Comparison of ENCODE assay signal across 15 cellular contexts in genomic region chr3:194375473-194375872, GRCh38. TPM values are rescaled to one million over a fixed set of nuclear protein-coding genes. Genes with fewer than 3 reads are reported as not detected.
A peak's percentile ranks its signal among the peaks of the same experiment; 100 is the strongest.
DNase-seq lines count a peak whose midpoint lies in the region; ATAC-seq, FAIRE-seq and TF ChIP-seq lines count a peak whose summit lies in the region.
"Had no signal": no experiment of that assay in that cellular context is flagged by ENCODE, and none has a peak within 500 bp of the region (broad histone marks: within the 10 kb centered on the region; RNA-seq: fewer than 3 reads in every experiment).

No MANE protein-coding gene starts in this region.

- FAIRE-seq in H54 (lab: Jason Lieb, UNC) (peak; percentile 20), H1 (lab: Jason Lieb, UNC) (no peak)

- H3K27me3 Mint-ChIP-seq in neural progenitor cell (ENCODE audit: insufficient read depth, low read depth): peaks cover 16% of the 10 kb centered on the region
- peaks cover 15% of the 10 kb centered on the region for H3K27me3 Mint-ChIP-seq in activated T-helper 17 cell treated with anti-CD3 and anti-CD28 coated beads, Interleukin-2, amount 50 U/mL, for 72 hours

- H3K23ac ChIP-seq in H1 (ENCODE audit: insufficient read length): no peak overlapping the region

- peak overlapping the region; percentile 82 for H3K27ac Mint-ChIP-seq in neural progenitor cell
- no peak overlapping the region for H3K27ac Mint-ChIP-seq in activated T-helper 17 cell treated with anti-CD3 and anti-CD28 coated beads, Interleukin-2, amount 50 U/mL, for 72 hours
- H3K27ac Mint-ChIP-seq: activated T-helper 1 cell treated with anti-CD3 and anti-CD28 coated beads, Interleukin-12 subunit alpha, Interleukin-12 subunit beta, Interleukin-2, Interleukin-4 antibody, amounts not matched to agents 30 ng/mL and 10 ng/mL and 1 ng/mL, durations not matched to agents 14 hours and 24 hours and 36 hours; CD14-positive monocyte had no signal

- POLR2A ChIA-PET in H1 (lab: Charles Lee; ENCODE audit: partially characterized antibody): interaction anchor here (0.5 to 1.1 kb wide), 3 partner anchors 16 to 182 kb away, joined by 3 read pairs; no protein-coding TSS in a partner anchor

- TF ChIP-seq EP300 in H1 (IDR thresholded peaks at IDR 0.05; ENCODE audit: borderline replicate concordance in 1 of 2, low read depth in 2 of 2, low read length in 2 of 2): no peak

- no peak overlapping the region for H2AK5ac ChIP-seq in H1 (ENCODE audit: low read depth, low read length)

- no peak overlapping the region for H3K56ac ChIP-seq in H1 (replicated peaks; ENCODE audit: insufficient read length, low read depth, low read length)

- H2BK12ac ChIP-seq in H1 (ENCODE audit: low read depth, low read length): peak overlapping the region; percentile 97; the same call in 1 of the 2 replicates

- 51% methylated on average over 4 of the region's 6 CpGs; no CpG with 5 or more reads in 1 of the 2 experiments for WGBS in H1 (ENCODE audit: extremely low coverage in 1 of 2, insufficient coverage in 1 of 2, insufficient read length in 1 of 2, insufficient replicate concordance in 2 of 2, low coverage in 1 of 2, low lambda C conversion rate in 2 of 2, missing lambda C conversion rate in 1 of 2), 2 experiments

- H3K27ac ChIP-seq in H1 (ENCODE audit: low read depth, low read length): no peak overlapping the region
- no peak overlapping the region for H3K27ac ChIP-seq in neural progenitor cell
- H3K27ac ChIP-seq: right atrium auricular region had no signal

- TF ChIP-seq RAD21 in H1 (IDR thresholded peaks at IDR 0.05 in 1 of 2, conservative IDR thresholded peaks at IDR 0.05 in 1 of 2; ENCODE audit: low read depth in 2 of 2, low read length in 2 of 2): no peak

- H3K4ac ChIP-seq in H1 (replicated peaks; ENCODE audit: insufficient read length, low read depth, low read length): no peak overlapping the region

- peak overlapping the region; percentile 26 for H3K18ac ChIP-seq in H1 (ENCODE audit: extremely low read depth, low read length)

- no peak overlapping the region; the same call in 1 of the 2 replicates for H2BK5ac ChIP-seq in H1 (ENCODE audit: low read depth, low read length)

- peak overlapping the region; percentile 96; the same call in 1 of the 2 replicates for H2BK15ac ChIP-seq in H1 (ENCODE audit: low read length)

- no peaks in the 10 kb centered on the region for H3K9me3 Mint-ChIP-seq in neural progenitor cell
- no peaks in the 10 kb centered on the region for H3K9me3 Mint-ChIP-seq in activated T-helper 17 cell treated with anti-CD3 and anti-CD28 coated beads, Interleukin-2, amount 50 U/mL, for 72 hours
- H3K9me3 Mint-ChIP-seq: activated T-helper 1 cell treated with anti-CD3 and anti-CD28 coated beads, Interleukin-12 subunit alpha, Interleukin-12 subunit beta, Interleukin-2, Interleukin-4 antibody, amounts not matched to agents 30 ng/mL and 10 ng/mL and 1 ng/mL, durations not matched to agents 14 hours and 24 hours and 36 hours; mesothelial cell of epicardium had no signal

- peaks cover 44% of the 10 kb centered on the region for H3K4me1 Mint-ChIP-seq in neural progenitor cell
- H3K4me1 Mint-ChIP-seq in activated T-helper 17 cell treated with anti-CD3 and anti-CD28 coated beads, Interleukin-2, amount 50 U/mL, for 72 hours: no peaks in the 10 kb centered on the region
- H3K4me1 Mint-ChIP-seq: CD14-positive monocyte had no signal

- H3K14ac ChIP-seq in H1 (ENCODE audit: insufficient read length): no peak overlapping the region

- no peak overlapping the region for H4K5ac ChIP-seq in H1 (ENCODE audit: insufficient read length, low read depth, low read length)

- H4K20me1 ChIP-seq in H1 (replicated peaks in 1 of 2; ENCODE audit: control insufficient read depth in 1 of 2, insufficient read depth in 2 of 2, low read length in 2 of 2): no peaks in the 10 kb centered on the region
- H4K20me1 ChIP-seq in neural progenitor cell (ENCODE audit: low read depth): no peaks in the 10 kb centered on the region

- H4K8ac ChIP-seq in H1 (ENCODE audit: extremely low read depth, insufficient read depth, low read length): no peak overlapping the region

- no peaks in the 10 kb centered on the region for H3K23me2 ChIP-seq in H1 (ENCODE audit: low read depth, low read length)

- CTCF ChIA-PET in H1 (lab: Charles Lee; ENCODE audit: partially characterized antibody): interaction anchor here (0.9 to 1.8 kb wide), 3 partner anchors 31 to 42 kb away, joined by 3 to 8 read pairs (median 5); no protein-coding TSS in a partner anchor

- H3K4me2 ChIP-seq in H1 (ENCODE audit: insufficient read depth in 1 of 2, low read depth in 2 of 2, low read length in 2 of 2): peak overlapping the region; percentile 16 to 33
- H3K4me2 ChIP-seq in neural progenitor cell: peak overlapping the region; percentile 59

- no peaks in the 10 kb centered on the region for H3K36me3 ChIP-seq in H1 (ENCODE audit: control insufficient read depth in 2 of 4, insufficient read depth in 4 of 4, low read length in 3 of 4)
- H3K36me3 ChIP-seq in neural progenitor cell: no peaks in the 10 kb centered on the region
- H3K36me3 ChIP-seq: MG63, right atrium auricular region had no signal

- H3K4me3 ChIP-seq in H1 (ENCODE audit: extremely low read depth in 1 of 4, insufficient read depth in 2 of 4, low read depth in 3 of 4, low read length in 4 of 4) (peak overlapping the region in 1 of 4 experiments; percentile 27; a peak in 1 of 8 replicates), neural progenitor cell (peak overlapping the region; percentile 11)
- H3K4me3 ChIP-seq: MG63, right atrium auricular region had no signal

- peak overlapping the region; percentile 31 for H4K91ac ChIP-seq in H1 (replicated peaks; ENCODE audit: insufficient read length, low read length)

- H2BK20ac ChIP-seq in H1 (ENCODE audit: low read length): 0 out of 2 replicates have a peak overlapping the region, but pooled peaks have one; percentile 62

- peaks cover 0 to 2% (median 0%) of the 10 kb centered on the region in 4 experiments; a peak in 1 of 7 replicates for H3K27me3 ChIP-seq in H1 (replicated peaks in 1 of 4; ENCODE audit: control insufficient read depth in 3 of 4, extremely low read depth in 1 of 4, insufficient read depth in 3 of 4, low read length in 3 of 4)
- no peaks in the 10 kb centered on the region for H3K27me3 ChIP-seq in neural progenitor cell
- H3K27me3 ChIP-seq: MG63, right atrium auricular region had no signal

- H2AFZ ChIP-seq in H1 (ENCODE audit: low read length) (peak overlapping the region; percentile 84; the same call in 1 of the 2 replicates), neural progenitor cell (replicated peaks) (peak overlapping the region; percentile 63)

- no peak overlapping the region for H3K9ac ChIP-seq in H1 (replicated peaks in 1 of 4; ENCODE audit: extremely low read depth in 1 of 4, low read depth in 3 of 4, low read length in 3 of 4)
- H3K9ac ChIP-seq in neural progenitor cell: no peak overlapping the region

- H3K4me3 Mint-ChIP-seq in neural progenitor cell: peak overlapping the region; percentile 73
- H3K4me3 Mint-ChIP-seq in activated T-helper 17 cell treated with anti-CD3 and anti-CD28 coated beads, Interleukin-2, amount 50 U/mL, for 72 hours: no peak overlapping the region
- H3K4me3 Mint-ChIP-seq: activated T-helper 1 cell treated with anti-CD3 and anti-CD28 coated beads, Interleukin-12 subunit alpha, Interleukin-12 subunit beta, Interleukin-2, Interleukin-4 antibody, amounts not matched to agents 30 ng/mL and 10 ng/mL and 1 ng/mL, durations not matched to agents 14 hours and 24 hours and 36 hours; mesothelial cell of epicardium had no signal

- no peaks in the 10 kb centered on the region for H3K79me1 ChIP-seq in H1 (ENCODE audit: low read depth, low read length)

- TF ChIP-seq CTCF in H1 (IDR thresholded peaks at IDR 0.05; ENCODE audit: control extremely low read depth in 1 of 3, insufficient read depth in 1 of 3, low read depth in 1 of 3, low read length in 3 of 3): no peak
- TF ChIP-seq CTCF in neural progenitor cell (IDR thresholded peaks at IDR 0.05): no peak

- no peaks in the 10 kb centered on the region for H3K36me3 Mint-ChIP-seq in neural progenitor cell
- no peaks in the 10 kb centered on the region for H3K36me3 Mint-ChIP-seq in activated T-helper 17 cell treated with anti-CD3 and anti-CD28 coated beads, Interleukin-2, amount 50 U/mL, for 72 hours (ENCODE audit: low read depth)
- H3K36me3 Mint-ChIP-seq: CD14-positive monocyte, mesothelial cell of epicardium had no signal

- ATAC-seq in activated T-helper 17 cell treated with anti-CD3 and anti-CD28 coated beads, Interleukin-2, amount 50 U/mL, for 72 hours (replicated peaks): no peak
- no peak for ATAC-seq in GM19463 (IDR thresholded peaks at IDR 0.05; ENCODE audit: unreplicated experiment)
- no peak for ATAC-seq in GM18861 (IDR thresholded peaks at IDR 0.05; ENCODE audit: unreplicated experiment)

- H2BK120ac ChIP-seq in H1 (replicated peaks; ENCODE audit: low read depth, low read length): no peak overlapping the region

- DNase-seq in H54 (ENCODE audit: insufficient read length, low spot score): peak; percentile 33
- DNase-seq in NCI-H2227 (lab: John Stamatoyannopoulos, UW; ENCODE audit: unreplicated experiment): peak; percentile 58
- DNase-seq in H1 (ENCODE audit: low read depth in 1 of 2, low spot score in 2 of 2): no peak
- peak; percentile 66 for DNase-seq in neural progenitor cell (ENCODE audit: low spot score)
- no peak for DNase-seq in NCI-H1930 (lab: John Stamatoyannopoulos, UW)
- DNase-seq: activated CD4-positive, alpha-beta T cell treated with anti-CD3 and anti-CD28 coated beads for 48 hours; hippocampal formation; MG63 had no signal

- no peaks in the 10 kb centered on the region for H3K79me2 ChIP-seq in H1 (ENCODE audit: control insufficient read depth in 1 of 2, insufficient read depth in 2 of 2, low read length in 2 of 2)
- no peaks in the 10 kb centered on the region for H3K79me2 ChIP-seq in neural progenitor cell (ENCODE audit: low read depth)

- peaks cover under 1 to 19% (median 6%) of the 10 kb centered on the region in 4 experiments for H3K4me1 ChIP-seq in H1 (replicated peaks in 1 of 4; ENCODE audit: control insufficient read depth in 3 of 4, insufficient read depth in 4 of 4, low read length in 3 of 4)
- H3K4me1 ChIP-seq in neural progenitor cell: peaks cover 36% of the 10 kb centered on the region
- H3K4me1 ChIP-seq: right atrium auricular region had no signal

- H3K9me3 ChIP-seq in H1 (ENCODE audit: insufficient read depth in 2 of 2, low read depth in 1 of 2, low read length in 1 of 2) (no peaks in the 10 kb centered on the region), neural progenitor cell (ENCODE audit: low read depth) (no peaks in the 10 kb centered on the region)
- H3K9me3 ChIP-seq: MG63, right atrium auricular region had no signal

- no peak for TF ChIP-seq POLR2A in H54 (IDR thresholded peaks at IDR 0.05; ENCODE audit: low read depth, low read length)
- no peak for TF ChIP-seq POLR2A in H1 (IDR thresholded peaks at IDR 0.05; ENCODE audit: control extremely low read depth in 1 of 2, low read depth in 2 of 2, low read length in 2 of 2)

- peaks cover 29% of the 10 kb centered on the region for H3F3A ChIP-seq in neural progenitor cell (ENCODE audit: low read depth)

RNA-seq across cellular contexts. Expression of gene LRRC15, which starts 5.9 kb away (rescaled TPM):
- 0.37 and 0.40 TPM in 2 replicates for total RNA-seq in H1 (2021; fragmentation: NEBNext Ultra II Directional; extraction: Animal tissue kit (Norgen Biotek cat#: 25700))
- polyA plus RNA-seq in H1 (2011; rRNA removed): 0.15 and 0.17 TPM in 2 replicates
- polyA plus RNA-seq in H1 (2011; cell fraction: cytosol; rRNA removed): 0.08 TPM
- polyA plus RNA-seq in H1 (2011; cell fraction: nucleus; rRNA removed): 0.19 TPM
- polyA plus RNA-seq in H1 (2012, experiment 1 of 2): 0.11 to 0.16 TPM (median 0.16 TPM) in 3 of 4 replicates, not detected in the other
- 0.07 TPM for polyA plus RNA-seq in H1 (2012, experiment 2 of 2)
- polyA plus RNA-seq in H1 (2013, experiment 1 of 2): 0.34 TPM
- polyA plus RNA-seq in H1 (2013, experiment 2 of 2): 0.42 TPM
- polyA minus RNA-seq in H1 (2011; rRNA and poly(A)+ RNA removed): 0.17 and 0.32 TPM in 2 replicates
- not detected for polyA minus RNA-seq in H1 (2011; cell fraction: cytosol; rRNA and poly(A)+ RNA removed)
- polyA minus RNA-seq in H1 (2011; cell fraction: nucleus; rRNA and poly(A)+ RNA removed): 0.10 TPM
- total RNA-seq in neural progenitor cell (ENCODE audit: low replicate concordance): not detected in 2 replicates
- not detected for total RNA-seq in activated T-helper 17 cell treated with anti-CD3 and anti-CD28 coated beads, Interleukin-2, amount 50 U/mL, for 72 hours
- total RNA-seq: activated T-helper 1 cell treated with anti-CD3 and anti-CD28 coated beads, Interleukin-12 subunit alpha, Interleukin-12 subunit beta, Interleukin-2, Interleukin-4 antibody, amounts not matched to agents 30 ng/mL and 10 ng/mL and 1 ng/mL, durations not matched to agents 14 hours and 24 hours and 36 hours; mesothelial cell of epicardium had no signal
- polyA plus RNA-seq: CD14-positive monocyte had no signal

RNA-seq across cellular contexts. Expression of gene GP5, which starts 23.6 kb away (rescaled TPM):
- total RNA-seq in H1 (2021; fragmentation: NEBNext Ultra II Directional; extraction: Animal tissue kit (Norgen Biotek cat#: 25700)): 0.10 and 0.13 TPM in 2 replicates
- polyA plus RNA-seq in H1 (2011; rRNA removed): 0.05 and 0.14 TPM in 2 replicates
- polyA plus RNA-seq in H1 (2011; cell fraction: cytosol; rRNA removed): 0.05 TPM
- polyA plus RNA-seq in H1 (2011; cell fraction: nucleus; rRNA removed): 0.06 TPM
- 0.05 to 0.10 TPM (median 0.07 TPM) in 3 of 4 replicates, not detected in the other for polyA plus RNA-seq in H1 (2012, experiment 1 of 2)
- polyA plus RNA-seq in H1 (2012, experiment 2 of 2): 0.09 TPM
- polyA plus RNA-seq in H1 (2013, experiment 1 of 2): 0.04 TPM
- polyA plus RNA-seq in H1 (2013, experiment 2 of 2): 0.02 TPM
- 0.07 and 0.13 TPM in 2 replicates for polyA minus RNA-seq in H1 (2011; rRNA and poly(A)+ RNA removed)
- polyA minus RNA-seq in H1 (2011; cell fraction: cytosol; rRNA and poly(A)+ RNA removed): not detected
- 0.20 TPM for polyA minus RNA-seq in H1 (2011; cell fraction: nucleus; rRNA and poly(A)+ RNA removed)
- 0.03 TPM in 1 of 2 replicates, not detected in the other for total RNA-seq in neural progenitor cell (ENCODE audit: low replicate concordance)
- total RNA-seq in activated T-helper 17 cell treated with anti-CD3 and anti-CD28 coated beads, Interleukin-2, amount 50 U/mL, for 72 hours: 1 to 10 TPM; 1.4 TPM

RNA-seq across cellular contexts. Expression of gene CPN2, which starts 24.3 kb away (rescaled TPM):
- not detected in 2 replicates for total RNA-seq in H1 (2021; fragmentation: NEBNext Ultra II Directional; extraction: Animal tissue kit (Norgen Biotek cat#: 25700))
- 0.03 TPM in 1 of 2 replicates, not detected in the other for polyA plus RNA-seq in H1 (2011; rRNA removed)
- polyA plus RNA-seq in H1 (2011; cell fraction: cytosol; rRNA removed): not detected
- polyA plus RNA-seq in H1 (2011; cell fraction: nucleus; rRNA removed): not detected
- polyA plus RNA-seq in H1 (2012, experiment 1 of 2): 0.12 TPM in 1 of 4 replicates, not detected in the others
- polyA plus RNA-seq in H1 (2012, experiment 2 of 2): not detected
- 0.02 TPM for polyA plus RNA-seq in H1 (2013, experiment 1 of 2)
- 0.02 TPM for polyA plus RNA-seq in H1 (2013, experiment 2 of 2)
- polyA minus RNA-seq in H1 (2011; rRNA and poly(A)+ RNA removed): not detected in 2 replicates
- polyA minus RNA-seq in H1 (2011; cell fraction: cytosol; rRNA and poly(A)+ RNA removed): not detected
- polyA minus RNA-seq in H1 (2011; cell fraction: nucleus; rRNA and poly(A)+ RNA removed): not detected
- total RNA-seq in neural progenitor cell (ENCODE audit: low replicate concordance): not detected in 2 replicates
- not detected for total RNA-seq in activated T-helper 17 cell treated with anti-CD3 and anti-CD28 coated beads, Interleukin-2, amount 50 U/mL, for 72 hours
- total RNA-seq: activated T-helper 1 cell treated with anti-CD3 and anti-CD28 coated beads, Interleukin-12 subunit alpha, Interleukin-12 subunit beta, Interleukin-2, Interleukin-4 antibody, amounts not matched to agents 30 ng/mL and 10 ng/mL and 1 ng/mL, durations not matched to agents 14 hours and 24 hours and 36 hours; mesothelial cell of epicardium; right atrium auricular region had no signal
- polyA plus RNA-seq: CD14-positive monocyte had no signal

Comparison
In these comparisons a context has a peak if more than half of its experiments do, and no peak if none do; other contexts are left out.
1. DNase-seq: peak in H54 (single experiment), NCI-H2227 (single experiment) and neural progenitor cell (single experiment); none in H1 (0 of 2) and NCI-H1930 (0 of 2).